Comparison of ENCODE assay signal across 8 cellular contexts in genomic region chr6:169722362-169723199, GRCh38. TPM values are rescaled to one million over a fixed set of nuclear protein-coding genes. Genes with fewer than 3 reads are reported as not detected.
A peak's percentile ranks its signal among the peaks of the same experiment; 100 is the strongest.
DNase-seq lines count a peak whose midpoint lies in the region; ATAC-seq and TF ChIP-seq lines count a peak whose summit lies in the region.

No MANE protein-coding gene starts in this region.

- H3K4me3 ChIP-seq in OCI-LY1 (ENCODE audit: low read depth, low read length, poor library complexity, severe bottlenecking), result peak overlapping the region; percentile 70

- H3F3A ChIP-seq in OCI-LY1 (ENCODE audit: insufficient read depth, low read length), result 0 out of 2 replicates have a peak, but pooled peaks cover 3% of the 10 kb centered on the region

- H3K4me3 Mint-ChIP-seq in activated naive CD4-positive, alpha-beta T cell treated with anti-CD3 and anti-CD28 coated beads, Interleukin-2, amount 10 ng/mL, durations not matched to agents 7 days and 5 days, result peak overlapping the region; percentile 80

- no peaks in the 10 kb centered on the region for H3K9me3 ChIP-seq in OCI-LY1 (ENCODE audit: low read length)

- peak overlapping the region; percentile 80 for H3K27ac ChIP-seq in OCI-LY1 (ENCODE audit: low read depth, low read length, poor library complexity, severe bottlenecking)

- no peaks in the 10 kb centered on the region for H3K9me3 Mint-ChIP-seq in activated naive CD4-positive, alpha-beta T cell treated with anti-CD3 and anti-CD28 coated beads, Interleukin-2, amount 10 ng/mL, durations not matched to agents 7 days and 5 days

- H3K4me1 ChIP-seq in OCI-LY1 (ENCODE audit: insufficient read depth, low read length, severe bottlenecking), result peaks cover 30% of the 10 kb centered on the region

- H3K27me3 ChIP-seq in OCI-LY1 (ENCODE audit: insufficient read depth, low read length), result no peaks in the 10 kb centered on the region

- peaks cover 44% of the 10 kb centered on the region for H3K79me2 ChIP-seq in OCI-LY1 (ENCODE audit: insufficient read depth, low read length)

- peaks cover 46% of the 10 kb centered on the region for H3K4me1 Mint-ChIP-seq in activated naive CD4-positive, alpha-beta T cell treated with anti-CD3 and anti-CD28 coated beads, Interleukin-2, amount 10 ng/mL, durations not matched to agents 7 days and 5 days

- peak overlapping the region; percentile 93 for H3K27ac Mint-ChIP-seq in activated naive CD4-positive, alpha-beta T cell treated with anti-CD3 and anti-CD28 coated beads, Interleukin-2, amount 10 ng/mL, durations not matched to agents 7 days and 5 days

- H3K36me3 ChIP-seq in OCI-LY1 (ENCODE audit: insufficient read depth, low read length), result peaks cover 19% of the 10 kb centered on the region

- TF ChIP-seq CTCF in OCI-LY1 (IDR thresholded peaks at IDR 0.05; ENCODE audit: low read length) (no peak), omental fat pad (IDR thresholded peaks at IDR 0.05) (no peak)

- H3K9ac ChIP-seq in OCI-LY1 (ENCODE audit: low read length), result peak overlapping the region; percentile 73

- H2AFZ ChIP-seq in OCI-LY1 (ENCODE audit: low read length), result no peak overlapping the region

- ATAC-seq in HG02938 (IDR thresholded peaks at IDR 0.05; ENCODE audit: unreplicated experiment) (peak; percentile 27), omental fat pad (ENCODE audit: low FRiP score) (peak; percentile 21), HG02763 (IDR thresholded peaks at IDR 0.05; ENCODE audit: unreplicated experiment) (no peak)

- DNase-seq in NCI-H146 (lab: John Stamatoyannopoulos, UW) (peak; percentile 47), NCI-H146 treated with DMSO at 0.1 percent for 48 hours (lab: John Stamatoyannopoulos, UW; ENCODE audit: unreplicated experiment) (no peak), globus pallidus (ENCODE audit: low spot score) (peak; percentile 48), omental fat pad (ENCODE audit: low spot score) (no peak)
- DNase-seq in activated naive CD4-positive, alpha-beta T cell treated with anti-CD3 and anti-CD28 coated beads, Interleukin-2, amount 10 ng/mL, durations not matched to agents 7 days and 5 days, result peak; percentile 51

- CTCF ChIA-PET in activated naive CD4-positive, alpha-beta T cell treated with anti-CD3 and anti-CD28 coated beads, Interleukin-2, amount 10 ng/mL, durations not matched to agents 7 days and 5 days (lab: Charles Lee), result interaction anchor here (2.6 kb wide), 1 partner anchor 12 kb away, joined by 7 read pairs; no protein-coding TSS in a partner anchor

- H3K36me3 Mint-ChIP-seq in activated naive CD4-positive, alpha-beta T cell treated with anti-CD3 and anti-CD28 coated beads, Interleukin-2, amount 10 ng/mL, durations not matched to agents 7 days and 5 days, result peaks cover 17% of the 10 kb centered on the region

- peak overlapping the region; percentile 98 for H3K4me2 ChIP-seq in OCI-LY1 (ENCODE audit: low read length)

- H3K27me3 Mint-ChIP-seq in activated naive CD4-positive, alpha-beta T cell treated with anti-CD3 and anti-CD28 coated beads, Interleukin-2, amount 10 ng/mL, durations not matched to agents 7 days and 5 days, result peaks cover 7% of the 10 kb centered on the region

- no peaks in the 10 kb centered on the region for H3K9me2 ChIP-seq in OCI-LY1 (ENCODE audit: low read depth, low read length)

- no peaks in the 10 kb centered on the region for H4K20me1 ChIP-seq in OCI-LY1 (ENCODE audit: insufficient read depth, low read length)

RNA-seq across cellular contexts. Expression of gene PHF10, which starts 1.7 kb away (rescaled TPM):
- total RNA-seq in omental fat pad, result 10 to 100 TPM; 32.9 to 49.4 (median 43.7) TPM

RNA-seq across cellular contexts. Expression of gene C6orf120, which starts 20.7 kb away (rescaled TPM):
- total RNA-seq in omental fat pad, result 10 to 100 TPM; 41.2 to 45.0 (median 43.0) TPM

RNA-seq across cellular contexts. Expression of gene WDR27, which starts 20.8 kb away (rescaled TPM):
- total RNA-seq in omental fat pad, result 10 to 100 TPM; 18.9 to 35.9 (median 21.7) TPM

RNA-seq across cellular contexts. Expression of gene DYNLT2, which starts 28.8 kb away (rescaled TPM):
- total RNA-seq in omental fat pad, result 1 to 10 TPM in 3 of 4 donors, under 1 TPM in 1; 0.94 to 2.5 (median 2.1) TPM

RNA-seq across cellular contexts. Expression of gene ERMARD, which starts 28.8 kb away (rescaled TPM):
- 10 to 100 TPM; 11.9 to 30.3 (median 20.2) TPM for total RNA-seq in omental fat pad

Comparison
In these comparisons a context has a peak if more than half of its experiments do, and no peak if none do; other contexts are left out.
1. DNase-seq: peak in NCI-H146 (single experiment), activated naive CD4-positive, alpha-beta T cell treated with anti-CD3 and anti-CD28 coated beads, Interleukin-2, amount 10 ng/mL, durations not matched to agents 7 days and 5 days (single experiment) and globus pallidus (single experiment); none in NCI-H146 treated with DMSO at 0.1 percent for 48 hours (single experiment) and omental fat pad (single experiment).